In genomic region chr11:49608892-49609291, GRCh38 we compare ENCODE assay signal across 2 cellular contexts.
A peak's percentile ranks its signal among the peaks of the same experiment; 100 is the strongest.
DNase-seq lines count a peak whose midpoint lies in the region; ATAC-seq and TF ChIP-seq lines count a peak whose summit lies in the region.
"Not testable (repeated sequence)": the region's sequence is repeated elsewhere in the genome, so short reads cannot be mapped to it uniquely, and the experiment has no call there.

No MANE protein-coding gene starts in this region.

- H3K4me3 ChIP-seq in body of pancreas = not testable (repeated sequence)

- not testable (repeated sequence) for ATAC-seq in body of pancreas

- H3K9me3 ChIP-seq in body of pancreas = not testable (repeated sequence)

- not testable (repeated sequence) for H3K36me3 ChIP-seq in body of pancreas (replicated peaks in 1 of 2; ENCODE audit: insufficient read depth in 1 of 2, low read depth in 2 of 2)

- H3K4me1 ChIP-seq in body of pancreas = not testable (repeated sequence)

- H3K27me3 ChIP-seq in body of pancreas = not testable (repeated sequence)

- TF ChIP-seq CTCF in body of pancreas (IDR thresholded peaks at IDR 0.05) = not testable (repeated sequence)

- not testable (repeated sequence) for TF ChIP-seq POLR2A in body of pancreas (IDR thresholded peaks at IDR 0.05)

- intact Hi-C loops in body of pancreas (cut with DNase I) = not testable (repeated sequence)

- not testable (repeated sequence) for H3K27ac ChIP-seq in body of pancreas

- DNase-seq in DMS53 (lab: John Stamatoyannopoulos, UW) = peak; percentile 49
- DNase-seq in body of pancreas = peak in 3 of 4 donors; percentile 8 to 47 (median 12)
